Comparison of ENCODE assay signal across 4 cellular contexts in genomic region chr2:47326394-47326793, GRCh38. TPM values are rescaled to one million over a fixed set of nuclear protein-coding genes. Genes with fewer than 3 reads are reported as not detected.
"Had no signal": no experiment of that assay in that cellular context is flagged by ENCODE, and none has a peak within 500 bp of the region (broad histone marks: within the 10 kb centered on the region; RNA-seq: fewer than 3 reads in every experiment).

No MANE protein-coding gene starts in this region.

RNA-seq across cellular contexts. Expression of gene EPCAM, which starts 42.7 kb away (rescaled TPM):
- total RNA-seq: M059J, OCI-LY7, RPMI7951, SK-MEL-5 had no signal
